8 cellular contexts compared by ENCODE assay signal in the genomic region with DNA sequence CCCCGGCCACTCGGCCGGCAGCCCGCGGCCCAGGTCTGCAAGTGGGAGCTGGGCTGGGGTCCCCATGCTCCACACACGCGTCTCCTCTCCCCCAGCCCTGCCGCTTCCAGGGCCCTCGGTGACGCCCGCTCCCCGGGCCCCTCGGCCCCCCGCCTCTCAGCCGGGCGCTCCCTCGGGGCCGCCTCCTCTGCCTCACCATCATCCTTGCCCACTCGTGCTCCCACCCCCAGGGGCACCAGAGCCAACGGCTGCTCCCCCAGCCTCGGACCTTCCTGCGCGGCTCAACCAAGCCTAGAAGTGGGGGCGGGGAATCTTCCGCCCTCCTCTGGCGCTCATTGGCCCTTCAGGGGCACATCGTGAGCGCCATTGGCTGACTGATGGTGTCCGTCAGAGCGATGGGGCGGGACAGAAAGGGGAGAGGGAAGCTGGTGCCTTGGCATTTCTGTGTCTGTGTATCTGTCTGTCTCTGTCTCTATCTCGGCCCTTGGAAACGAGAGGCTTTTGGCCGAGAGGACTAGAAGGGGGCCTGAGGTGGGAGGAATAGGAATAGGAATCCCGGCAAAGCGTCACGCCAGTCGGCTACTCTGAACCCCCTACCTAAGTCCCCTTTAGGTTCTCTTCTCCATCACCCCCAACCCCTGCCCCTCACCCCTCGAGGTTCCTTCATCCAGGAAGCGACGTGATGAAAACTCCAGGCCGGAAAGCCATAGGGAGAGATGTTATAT.
DNase-seq lines count a peak whose midpoint lies in the region; ATAC-seq and TF ChIP-seq lines count a peak whose summit lies in the region.

No MANE protein-coding gene starts in this region.

- H3K9me3 Mint-ChIP-seq in central memory CD8-positive, alpha-beta T cell: no peaks in the 10 kb centered on the region

- H3K4me1 Mint-ChIP-seq in central memory CD8-positive, alpha-beta T cell: peaks cover 23% of the 10 kb centered on the region

- ATAC-seq in GM19025 (IDR thresholded peaks at IDR 0.05; ENCODE audit: low read depth, unreplicated experiment) (peak; percentile 96), HG03280 (IDR thresholded peaks at IDR 0.05; ENCODE audit: unreplicated experiment) (peak; percentile 97)
- peak; percentile 100 for ATAC-seq in central memory CD8-positive, alpha-beta T cell (replicated peaks; ENCODE audit: extremely low read depth, poor library complexity, severe bottlenecking)

- no peak for TF ChIP-seq CTCF in AG09319 (IDR thresholded peaks at IDR 0.05; ENCODE audit: low read depth, low read length)

- H3K36me3 Mint-ChIP-seq in central memory CD8-positive, alpha-beta T cell (ENCODE audit: insufficient read depth): peaks cover 8% of the 10 kb centered on the region

- peak overlapping the region; percentile 90 for H3K4me3 Mint-ChIP-seq in central memory CD8-positive, alpha-beta T cell

- H3K27ac Mint-ChIP-seq in central memory CD8-positive, alpha-beta T cell (ENCODE audit: low read depth): peak overlapping the region; percentile 95

- peak; percentile 57 for DNase-seq in AG09319 (ENCODE audit: extremely low read depth, low read depth)
- peak; percentile 92 for DNase-seq in NCI-H345 (lab: John Stamatoyannopoulos, UW)
- peak; percentile 68 to 81 (median 75) for DNase-seq in activated CD4-positive, CD25-positive, alpha-beta regulatory T cell (lab: John Stamatoyannopoulos, UW)
- DNase-seq in central memory CD8-positive, alpha-beta T cell (ENCODE audit: low spot score in 2 of 2): peak; percentile 85 to 86
- DNase-seq in islet precursor cell: peak; percentile 96
- peak; percentile 88 for DNase-seq in stimulated activated CD4-positive, alpha-beta T cell treated with anti-CD3 and anti-CD28 coated beads, Interleukin-12 subunit alpha, Interleukin-12 subunit beta, amount 100 ng/mL, for 4 hours

- no peaks in the 10 kb centered on the region for H3K27me3 Mint-ChIP-seq in central memory CD8-positive, alpha-beta T cell

Comparison
In these comparisons a context has a peak if more than half of its experiments do, and no peak if none do; other contexts are left out.
1. Peak in every context shown above with its lines: DNase-seq and ATAC-seq.